In the genomic region with DNA sequence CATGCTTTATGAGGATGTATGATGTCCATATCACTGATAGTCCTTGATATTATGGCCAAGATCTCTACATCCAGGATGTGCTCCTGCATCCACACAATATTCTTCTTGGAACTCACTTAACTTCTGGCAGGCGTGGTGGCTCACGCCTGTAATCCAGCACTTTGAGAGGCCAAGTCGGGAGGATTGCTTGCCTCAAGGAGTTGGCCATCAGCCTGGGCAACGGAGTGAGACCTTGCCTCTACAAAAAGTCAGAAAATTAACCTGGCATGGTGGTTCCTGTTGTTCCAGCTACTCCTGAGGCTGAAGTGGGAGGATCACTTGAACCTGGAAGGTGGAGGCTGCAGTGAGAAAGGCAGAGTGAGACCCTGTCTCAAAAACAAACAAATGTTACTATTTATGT, we compare ENCODE assay signal across 11 cellular contexts. TPM values are rescaled to one million over a fixed set of nuclear protein-coding genes. Genes with fewer than 3 reads are reported as not detected.
DNase-seq lines count a peak whose midpoint lies in the region; ATAC-seq and TF ChIP-seq lines count a peak whose summit lies in the region.
"Had no signal": no experiment of that assay in that cellular context is flagged by ENCODE, and none has a peak within 500 bp of the region (broad histone marks: within the 10 kb centered on the region; RNA-seq: fewer than 3 reads in every experiment).

No MANE protein-coding gene starts in this region.

- no peak for TF ChIP-seq POLR2A in ovary (IDR thresholded peaks at IDR 0.05)

- H3K27ac ChIP-seq in CD4-positive, alpha-beta memory T cell (ENCODE audit: low read depth, low read length): no peak overlapping the region
- no peak overlapping the region for H3K27ac ChIP-seq in ovary
- H3K27ac ChIP-seq: HL-60 had no signal

- DNase-seq in CD4-positive, alpha-beta memory T cell: no peak
- no peak for DNase-seq in HFF-Myc (ENCODE audit: extremely low read depth, low read depth)
- DNase-seq in activated naive CD8-positive, alpha-beta T cell treated with anti-CD3 and anti-CD28 coated beads for 36 hours: no peak
- no peak for DNase-seq in naive thymus-derived CD8-positive, alpha-beta T cell
- no peak for DNase-seq in ovary
- no peak for DNase-seq in NCI-H1436 treated with DMSO at 0.1 percent for 48 hours (lab: John Stamatoyannopoulos, UW)
- DNase-seq in NCI-H1930 (lab: John Stamatoyannopoulos, UW): no peak
- DNase-seq: activated CD4-positive, alpha-beta T cell treated with anti-CD3 and anti-CD28 coated beads for 4 hours; NCI-H187 had no signal

- peaks cover 15 to 32% of the 10 kb centered on the region in 2 donors for H3K36me3 Mint-ChIP-seq in CD4-positive, alpha-beta memory T cell
- peaks cover 58% of the 10 kb centered on the region for H3K36me3 Mint-ChIP-seq in activated naive CD8-positive, alpha-beta T cell treated with anti-CD3 and anti-CD28 coated beads for 36 hours
- H3K36me3 Mint-ChIP-seq in naive thymus-derived CD8-positive, alpha-beta T cell: peaks cover 8 to 19% (median 10%) of the 10 kb centered on the region in 3 donors

- 74 to 80% (median 77%) methylated on average over 4 of the region's 4 CpGs for WGBS in ovary, 3 donors

- ATAC-seq in naive thymus-derived CD8-positive, alpha-beta T cell: no peak
- ATAC-seq in GM21717 (IDR thresholded peaks at IDR 0.05; ENCODE audit: unreplicated experiment): no peak

- H3K9me3 Mint-ChIP-seq in CD4-positive, alpha-beta memory T cell: peaks cover 0 to 5% (median 0%) of the 10 kb centered on the region in 8 donors
- peaks cover 4% of the 10 kb centered on the region for H3K9me3 Mint-ChIP-seq in activated naive CD8-positive, alpha-beta T cell treated with anti-CD3 and anti-CD28 coated beads for 36 hours
- no peaks in the 10 kb centered on the region for H3K9me3 Mint-ChIP-seq in naive thymus-derived CD8-positive, alpha-beta T cell

- peak overlapping the region in 5 of 7 donors; percentile 24 to 99 (median 34) for H3K27ac Mint-ChIP-seq in CD4-positive, alpha-beta memory T cell
- H3K27ac Mint-ChIP-seq in activated naive CD8-positive, alpha-beta T cell treated with anti-CD3 and anti-CD28 coated beads for 36 hours: no peak overlapping the region
- peak overlapping the region in 4 of 10 donors; percentile 13 to 55 (median 40) for H3K27ac Mint-ChIP-seq in naive thymus-derived CD8-positive, alpha-beta T cell

- H3K36me3 ChIP-seq in CD4-positive, alpha-beta memory T cell (ENCODE audit: insufficient read depth, low read length): no peaks in the 10 kb centered on the region
- no peaks in the 10 kb centered on the region for H3K36me3 ChIP-seq in ovary

- intact Hi-C loops in CD4-positive, alpha-beta memory T cell (cut with micrococcal nuclease): no loop called here
- intact Hi-C loops in ovary (cut with DNase I): loop anchor here in 2 of 4 donors (10.0 kb wide), 1 partner anchor 659 kb away; a partner anchor contains a TSS

- H3K4me3 Mint-ChIP-seq in CD4-positive, alpha-beta memory T cell: peak overlapping the region; percentile 7 to 100 (median 97)
- peak overlapping the region; percentile 97 for H3K4me3 Mint-ChIP-seq in activated naive CD8-positive, alpha-beta T cell treated with anti-CD3 and anti-CD28 coated beads for 36 hours
- H3K4me3 Mint-ChIP-seq in naive thymus-derived CD8-positive, alpha-beta T cell: peak overlapping the region in 8 of 10 donors; percentile 91 to 99 (median 97)

- CTCF ChIA-PET in CD4-positive, alpha-beta memory T cell (lab: Charles Lee; ENCODE audit: partially characterized antibody): interaction anchor here (1.0 to 1.2 kb wide), 3 partner anchors 15 to 91 kb away, joined by 3 read pairs; no protein-coding TSS in a partner anchor

- H3K4me3 ChIP-seq in CD4-positive, alpha-beta memory T cell (ENCODE audit: low read length in 2 of 2): no peak overlapping the region
- H3K4me3 ChIP-seq in HFF-Myc (replicated peaks; ENCODE audit: low read depth, low read length) (peak overlapping the region; percentile 95; the same call in 1 of the 2 replicates), ovary (no peak overlapping the region)

- no peaks in the 10 kb centered on the region for H3K9me3 ChIP-seq in CD4-positive, alpha-beta memory T cell (ENCODE audit: control insufficient read depth in 1 of 2, low read length in 2 of 2)
- H3K9me3 ChIP-seq in ovary: no peaks in the 10 kb centered on the region

- H3K27me3 Mint-ChIP-seq in CD4-positive, alpha-beta memory T cell: peaks cover 0 to 2% of the 10 kb centered on the region in 2 donors
- H3K27me3 Mint-ChIP-seq in activated naive CD8-positive, alpha-beta T cell treated with anti-CD3 and anti-CD28 coated beads for 36 hours: peaks cover 11% of the 10 kb centered on the region
- peaks cover 0 to 3% (median 0%) of the 10 kb centered on the region in 5 donors for H3K27me3 Mint-ChIP-seq in naive thymus-derived CD8-positive, alpha-beta T cell

- H3K4me1 Mint-ChIP-seq in CD4-positive, alpha-beta memory T cell: peaks cover 19 to 46% (median 31%) of the 10 kb centered on the region in 4 donors
- peaks cover 16% of the 10 kb centered on the region for H3K4me1 Mint-ChIP-seq in activated naive CD8-positive, alpha-beta T cell treated with anti-CD3 and anti-CD28 coated beads for 36 hours
- H3K4me1 Mint-ChIP-seq in naive thymus-derived CD8-positive, alpha-beta T cell: peaks cover 17 to 40% (median 35%) of the 10 kb centered on the region in 4 donors

- peaks cover 32% of the 10 kb centered on the region for H3K4me1 ChIP-seq in CD4-positive, alpha-beta memory T cell (ENCODE audit: insufficient read depth, low read length)
- H3K4me1 ChIP-seq in ovary (ENCODE audit: insufficient read depth): peaks cover 5% of the 10 kb centered on the region

- TF ChIP-seq CTCF in HFF-Myc (IDR thresholded peaks at IDR 0.05; ENCODE audit: low read depth, low read length, missing control alignments) (no peak), ovary (IDR thresholded peaks at IDR 0.05) (no peak)

- POLR2A ChIA-PET in CD4-positive, alpha-beta memory T cell (lab: Charles Lee; ENCODE audit: partially characterized antibody): interaction anchor here (4.1 kb wide), 1 partner anchor 52 kb away, joined by 122 read pairs; a partner anchor contains a TSS
- POLR2A ChIA-PET in naive thymus-derived CD8-positive, alpha-beta T cell (lab: Charles Lee): no interaction called here

- no peak for TF ChIP-seq EP300 in ovary (IDR thresholded peaks at IDR 0.05)

- H3K27me3 ChIP-seq in CD4-positive, alpha-beta memory T cell (ENCODE audit: insufficient read depth, low read length): no peaks in the 10 kb centered on the region
- H3K27me3 ChIP-seq in ovary: no peaks in the 10 kb centered on the region

RNA-seq across cellular contexts. Expression of a gene that starts 2.3 kb away (rescaled TPM):
- total RNA-seq in CD4-positive, alpha-beta memory T cell: 100 to 1,000 TPM; 234 to 247 TPM
- polyA plus RNA-seq in CD4-positive, alpha-beta memory T cell: 100 to 1,000 TPM; 158 to 268 TPM
- total RNA-seq in activated naive CD8-positive, alpha-beta T cell treated with anti-CD3 and anti-CD28 coated beads for 36 hours: 100 to 1,000 TPM; 495 to 535 TPM
- total RNA-seq in naive thymus-derived CD8-positive, alpha-beta T cell: 100 to 1,000 TPM; 295 to 310 TPM
- 100 to 1,000 TPM; 176 to 292 (median 232) TPM for polyA plus RNA-seq in naive thymus-derived CD8-positive, alpha-beta T cell
- 100 to 1,000 TPM in 6 of 7 donors, 10 to 100 TPM in 1; 85.1 to 243 (median 185) TPM for total RNA-seq in ovary
- 100 to 1,000 TPM; 168 to 520 TPM for polyA plus RNA-seq in ovary

RNA-seq across cellular contexts. Expression of a gene that starts 54.2 kb away (rescaled TPM):
- total RNA-seq in CD4-positive, alpha-beta memory T cell: 100 to 1,000 TPM; 322 to 344 TPM
- 100 to 1,000 TPM; 218 to 279 TPM for polyA plus RNA-seq in CD4-positive, alpha-beta memory T cell
- 100 to 1,000 TPM; 430 to 465 TPM for total RNA-seq in activated naive CD8-positive, alpha-beta T cell treated with anti-CD3 and anti-CD28 coated beads for 36 hours
- total RNA-seq in naive thymus-derived CD8-positive, alpha-beta T cell: 100 to 1,000 TPM; 476 to 486 TPM
- 100 to 1,000 TPM; 240 to 302 (median 246) TPM for polyA plus RNA-seq in naive thymus-derived CD8-positive, alpha-beta T cell
- total RNA-seq in ovary: 100 to 1,000 TPM; 204 to 406 (median 337) TPM
- polyA plus RNA-seq in ovary: 100 to 1,000 TPM; 314 to 381 TPM

RNA-seq across cellular contexts. Expression of a gene that starts 54.3 kb away (rescaled TPM):
- total RNA-seq in CD4-positive, alpha-beta memory T cell: 10 to 100 TPM; 26.1 TPM
- 10 to 100 TPM; 40.2 to 56.7 TPM for polyA plus RNA-seq in CD4-positive, alpha-beta memory T cell
- 10 to 100 TPM; 71.4 to 73.1 TPM for total RNA-seq in activated naive CD8-positive, alpha-beta T cell treated with anti-CD3 and anti-CD28 coated beads for 36 hours
- 10 to 100 TPM; 30.6 to 31.7 TPM for total RNA-seq in naive thymus-derived CD8-positive, alpha-beta T cell
- 10 to 100 TPM; 32.6 to 45.4 (median 42.3) TPM for polyA plus RNA-seq in naive thymus-derived CD8-positive, alpha-beta T cell
- 10 to 100 TPM; 16.1 to 34.2 (median 24.1) TPM for total RNA-seq in ovary
- 10 to 100 TPM; 23.5 to 27.3 TPM for polyA plus RNA-seq in ovary
